In genomic region chr1:222241410-222241809, GRCh38 we compare ENCODE assay signal across 16 cellular contexts.
"Had no signal": no experiment of that assay in that cellular context is flagged by ENCODE, and none has a peak within 500 bp of the region (broad histone marks: within the 10 kb centered on the region; RNA-seq: fewer than 3 reads in every experiment).

No MANE protein-coding gene starts in this region.

- H3K27ac ChIP-seq: ascending aorta, parathyroid adenoma, uterus, WERI-Rb-1 had no signal

- H3K36me3 ChIP-seq: ascending aorta, uterus, WERI-Rb-1 had no signal

- H3K27me3 ChIP-seq: ascending aorta had no signal

- H3K9me3 ChIP-seq: ascending aorta, uterus had no signal

- ATAC-seq: activated CD8-positive, alpha-beta T cell treated with anti-CD3 and anti-CD28 coated beads, Interleukin-2, amount 10 ng/mL, durations not matched to agents 7 days and 5 days; left cardiac atrium had no signal

- DNase-seq: activated CD4-positive, alpha-beta T cell treated with anti-CD3 and anti-CD28 coated beads for 4 hours; activated CD8-positive, alpha-beta memory T cell treated with anti-CD3 and anti-CD28 coated beads, Interleukin-2, amount 50 U/mL, for 48 hours; activated CD8-positive, alpha-beta T cell treated with anti-CD3 and anti-CD28 coated beads, Interleukin-2, amount 10 ng/mL, durations not matched to agents 7 days and 5 days; activated naive CD4-positive, alpha-beta T cell; foreskin melanocyte; head of caudate nucleus; left cardiac atrium; naive B cell; retina; stimulated activated CD4-positive, alpha-beta T cell treated with anti-CD3 and anti-CD28 coated beads, Interleukin-15, amount 100 ng/mL, for 24 hours; stimulated activated CD4-positive, alpha-beta T cell treated with anti-CD3 and anti-CD28 coated beads, Interleukin-4, amount 100 ng/mL, for 4 hours; uterus; WERI-Rb-1 had no signal

- H3K4me3 ChIP-seq: ascending aorta, lung, uterus had no signal

- H3K4me1 ChIP-seq: ascending aorta, parathyroid adenoma, uterus had no signal
